Comparison of ENCODE assay signal across 3 cellular contexts in the genomic region with DNA sequence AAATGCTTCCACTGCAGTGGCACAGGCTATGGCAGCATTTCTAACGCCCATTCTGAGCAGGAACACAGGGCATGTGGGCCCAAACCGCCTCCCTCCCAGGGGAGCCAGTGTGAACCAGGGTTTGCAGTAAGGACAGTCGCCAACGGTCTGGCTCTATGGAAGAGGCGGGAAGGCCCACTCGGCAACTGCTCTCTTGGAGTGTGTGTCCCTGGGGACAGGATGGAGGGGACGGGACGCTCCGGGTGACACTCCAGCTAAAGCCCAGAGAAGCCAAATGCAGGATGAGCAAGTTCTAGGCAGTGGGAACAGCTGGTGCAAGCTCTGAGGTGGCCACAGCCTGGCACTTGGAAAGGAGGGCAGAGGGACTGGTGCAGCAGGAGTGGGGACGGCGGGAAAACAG. TPM values are rescaled to one million over a fixed set of nuclear protein-coding genes. Genes with fewer than 3 reads are reported as not detected.
"Had no signal": no experiment of that assay in that cellular context is flagged by ENCODE, and none has a peak within 500 bp of the region (broad histone marks: within the 10 kb centered on the region; RNA-seq: fewer than 3 reads in every experiment).

No MANE protein-coding gene starts in this region.

RNA-seq across cellular contexts. Expression of a gene that starts 28.0 kb away (rescaled TPM):
- total RNA-seq: OCI-LY7, PC-3 had no signal
- polyA plus RNA-seq: SK-N-SH had no signal
